ENCODE assay signal across 26 cellular contexts in genomic region chr5:86554638-86555037, GRCh38.
"Had no signal": no experiment of that assay in that cellular context is flagged by ENCODE, and none has a peak within 500 bp of the region (broad histone marks: within the 10 kb centered on the region; RNA-seq: fewer than 3 reads in every experiment).

No MANE protein-coding gene starts in this region.

- H3K36me3 ChIP-seq: colonic mucosa, esophagus squamous epithelium, gastrocnemius medialis, heart right ventricle, left lung, lower lobe of right lung had no signal

- H3K27me3 Mint-ChIP-seq: dendritic cell treated with granulocyte-macrophage colony-stimulating factor and Interleukin-4, amounts not matched to agents 40 ng/mL and 50 ng/mL, for 4 days; effector memory CD8-positive, alpha-beta T cell had no signal

- H3K4me1 ChIP-seq: colonic mucosa, esophagus squamous epithelium, gastrocnemius medialis, heart right ventricle, left lung, lower lobe of right lung had no signal

- H3K9me3 ChIP-seq: colonic mucosa, esophagus squamous epithelium, mucosa of descending colon had no signal

- H3K36me3 Mint-ChIP-seq: mesothelial cell of epicardium had no signal

- H3K4me3 Mint-ChIP-seq: dendritic cell treated with granulocyte-macrophage colony-stimulating factor and Interleukin-4, amounts not matched to agents 40 ng/mL and 50 ng/mL, for 4 days; effector memory CD8-positive, alpha-beta T cell; endodermal cell; mesothelial cell of epicardium had no signal

- ATAC-seq: effector memory CD8-positive, alpha-beta T cell; esophagus mucosa; gastrocnemius medialis; heart right ventricle; left cardiac atrium; left lung; left ventricle myocardium superior; lower lobe of right lung; mucosa of descending colon had no signal

- H3K27ac ChIP-seq: colonic mucosa, epithelial cell of prostate, esophagus squamous epithelium, gastrocnemius medialis, heart right ventricle, left lung, lower lobe of right lung had no signal

- DNase-seq: colonic mucosa; cortex of kidney; effector CD8-positive, alpha-beta T cell; effector memory CD8-positive, alpha-beta T cell; endodermal cell; erythroblast; esophagus squamous epithelium; foreskin fibroblast; foreskin melanocyte; gastrocnemius medialis; glutamatergic neuron; head of caudate nucleus; heart right ventricle; hippocampal formation; left cardiac atrium; left lung; left ventricle myocardium superior; lower lobe of right lung; mesenchymal stem cell; mucosa of descending colon had no signal

- FAIRE-seq: islet of Langerhans, keratinocyte had no signal

- H3K9me3 Mint-ChIP-seq: dendritic cell treated with granulocyte-macrophage colony-stimulating factor and Interleukin-4, amounts not matched to agents 40 ng/mL and 50 ng/mL, for 4 days; effector memory CD8-positive, alpha-beta T cell; endodermal cell had no signal

- H3K4me1 Mint-ChIP-seq: mesothelial cell of epicardium had no signal

- H3K27ac Mint-ChIP-seq: dendritic cell treated with granulocyte-macrophage colony-stimulating factor and Interleukin-4, amounts not matched to agents 40 ng/mL and 50 ng/mL, for 4 days; effector memory CD8-positive, alpha-beta T cell; endodermal cell; mesothelial cell of epicardium had no signal

- H3K27me3 ChIP-seq: colonic mucosa, esophagus squamous epithelium, gastrocnemius medialis, heart right ventricle, left lung had no signal

- H3K4me3 ChIP-seq: colonic mucosa, esophagus squamous epithelium, gastrocnemius medialis, heart right ventricle, left lung, lower lobe of right lung, mucosa of descending colon had no signal
